Comparison of ENCODE assay signal across 20 cellular contexts in genomic region chr11:21048626-21049025, GRCh38.
DNase-seq lines count a peak whose midpoint lies in the region; ATAC-seq, FAIRE-seq and TF ChIP-seq lines count a peak whose summit lies in the region.
"Had no signal": no experiment of that assay in that cellular context is flagged by ENCODE, and none has a peak within 500 bp of the region (broad histone marks: within the 10 kb centered on the region; RNA-seq: fewer than 3 reads in every experiment).

No MANE protein-coding gene starts in this region.

- H2BK120ac ChIP-seq in H1 (replicated peaks; ENCODE audit: low read depth, low read length) (no peak overlapping the region), trophoblast cell (ENCODE audit: insufficient read depth, low read length, poor library complexity) (no peak overlapping the region)

- no peak overlapping the region for H4K5ac ChIP-seq in H1 (ENCODE audit: insufficient read length, low read depth, low read length)

- H3K4me1 ChIP-seq in GM23338 (ENCODE audit: insufficient read depth) (no peaks in the 10 kb centered on the region), H1 (replicated peaks in 1 of 4; ENCODE audit: control insufficient read depth in 3 of 4, insufficient read depth in 4 of 4, low read length in 3 of 4) (0 out of 7 replicates have a peak, but pooled peaks cover 0 to 4% (median 2%) of the 10 kb centered on the region in 4 experiments), trophoblast cell (ENCODE audit: control insufficient read depth in 1 of 2, insufficient read depth in 2 of 2, low read length in 2 of 2) (no peaks in the 10 kb centered on the region)
- H3K4me1 ChIP-seq: BLaER1 had no signal

- H2BK5ac ChIP-seq in H1 (ENCODE audit: low read depth, low read length) (no peak overlapping the region), trophoblast cell (ENCODE audit: low read depth, low read length, poor library complexity) (no peak overlapping the region)

- H3K79me2 ChIP-seq in GM23338 (replicated peaks; ENCODE audit: insufficient read depth), result no peaks in the 10 kb centered on the region
- no peaks in the 10 kb centered on the region for H3K79me2 ChIP-seq in H1 (ENCODE audit: control insufficient read depth in 1 of 2, insufficient read depth in 2 of 2, low read length in 2 of 2)
- no peaks in the 10 kb centered on the region for H3K79me2 ChIP-seq in trophoblast cell (ENCODE audit: control insufficient read depth, insufficient read depth, low read length, poor library complexity)

- no peak overlapping the region for H2BK15ac ChIP-seq in H1 (ENCODE audit: low read length)

- no peak for DNase-seq in GM23338 (ENCODE audit: low spot score)
- DNase-seq in WTC11 (ENCODE audit: low spot score), result no peak
- DNase-seq in H1 (ENCODE audit: low read depth in 1 of 2, low spot score in 2 of 2), result no peak
- no peak for DNase-seq in trophoblast cell
- no peak for DNase-seq in cardiac septum (ENCODE audit: low spot score)
- DNase-seq: Caco-2; CD4-positive, CD25-positive, alpha-beta regulatory T cell; CD8-positive, alpha-beta T cell; DMS153; EL; GF-D8; HFFc6 had no signal

- 0 out of 2 replicates have a peak, but pooled peaks cover 6% of the 10 kb centered on the region for H3K9me2 ChIP-seq in GM23338 (ENCODE audit: insufficient read depth)

- H3K9me3 Mint-ChIP-seq in GM23338 (no peaks in the 10 kb centered on the region), WTC11 (0 out of 2 replicates have a peak, but pooled peaks cover 5% of the 10 kb centered on the region)
- H3K9me3 Mint-ChIP-seq: CD8-positive, alpha-beta T cell had no signal

- H3K23ac ChIP-seq in H1 (ENCODE audit: insufficient read length) (no peak overlapping the region), trophoblast cell (ENCODE audit: low read length) (peak overlapping the region; percentile 86)

- POLR2A ChIA-PET in WTC11 (lab: Charles Lee), result no interaction called here
- POLR2A ChIA-PET in H1 (lab: Charles Lee; ENCODE audit: partially characterized antibody), result no interaction called here

- H3K27ac ChIP-seq in GM23338 (ENCODE audit: low read depth), result no peak overlapping the region
- H3K27ac ChIP-seq in H1 (ENCODE audit: low read depth, low read length), result no peak overlapping the region
- H3K27ac ChIP-seq in trophoblast cell (ENCODE audit: low read depth, low read length), result no peak overlapping the region
- H3K27ac ChIP-seq: BLaER1, C4-2B had no signal

- H2AFZ ChIP-seq in GM23338, result peak overlapping the region; percentile 66; the same call in 1 of the 2 replicates
- H2AFZ ChIP-seq in H1 (ENCODE audit: low read length), result peak overlapping the region; percentile 82; the same call in 1 of the 2 replicates
- H2AFZ ChIP-seq in trophoblast cell (ENCODE audit: insufficient read depth, low read length, poor library complexity), result no peak overlapping the region

- H3K4me2 ChIP-seq in GM23338, result no peak overlapping the region
- no peak overlapping the region for H3K4me2 ChIP-seq in H1 (ENCODE audit: insufficient read depth in 1 of 2, low read depth in 2 of 2, low read length in 2 of 2)
- no peak overlapping the region for H3K4me2 ChIP-seq in trophoblast cell (ENCODE audit: low read length)
- H3K4me2 ChIP-seq: BLaER1 had no signal

- intact Hi-C loops in cardiac septum (cut with DNase I), result no loop called here

- H2BK20ac ChIP-seq in H1 (ENCODE audit: low read length), result no peak overlapping the region

- H2AK5ac ChIP-seq in H1 (ENCODE audit: low read depth, low read length), result no peak overlapping the region
- no peak overlapping the region for H2AK5ac ChIP-seq in trophoblast cell (ENCODE audit: low read length)

- no peak for TF ChIP-seq POLR2A in H1 (IDR thresholded peaks at IDR 0.05; ENCODE audit: control extremely low read depth in 1 of 2, low read depth in 2 of 2, low read length in 2 of 2)

- H3K9ac ChIP-seq in H1 (replicated peaks in 1 of 4; ENCODE audit: extremely low read depth in 1 of 4, low read depth in 3 of 4, low read length in 3 of 4), result peak overlapping the region in 1 of 4 experiments; percentile 22; a peak in 1 of 7 replicates
- H3K9ac ChIP-seq in trophoblast cell (ENCODE audit: low read length), result peak overlapping the region; percentile 69
- H3K9ac ChIP-seq: BLaER1 had no signal

- no peak for TF ChIP-seq CTCF in GM23338 (conservative IDR thresholded peaks at IDR 0.05; ENCODE audit: low read depth in 2 of 2)
- no peak for TF ChIP-seq CTCF in WTC11 (IDR thresholded peaks at IDR 0.05)
- TF ChIP-seq CTCF in H1 (IDR thresholded peaks at IDR 0.05; ENCODE audit: control extremely low read depth in 1 of 3, insufficient read depth in 1 of 3, low read depth in 1 of 3, low read length in 3 of 3), result no peak

- H3K4me3 Mint-ChIP-seq in GM23338, result no peak overlapping the region
- no peak overlapping the region for H3K4me3 Mint-ChIP-seq in WTC11
- H3K4me3 Mint-ChIP-seq: B cell; CD4-positive, CD25-positive, alpha-beta regulatory T cell; CD8-positive, alpha-beta T cell; HFFc6 had no signal

- no peaks in the 10 kb centered on the region for H3K79me1 ChIP-seq in H1 (ENCODE audit: low read depth, low read length)
- H3K79me1 ChIP-seq in trophoblast cell (ENCODE audit: low read length), result no peaks in the 10 kb centered on the region

- no peak for FAIRE-seq in H1 (lab: Jason Lieb, UNC)
- FAIRE-seq: GM12891, GM18507 had no signal

- H4K8ac ChIP-seq in H1 (ENCODE audit: extremely low read depth, insufficient read depth, low read length) (no peak overlapping the region), trophoblast cell (ENCODE audit: low read depth, low read length) (no peak overlapping the region)

- H3K36me3 ChIP-seq in GM23338 (ENCODE audit: insufficient read depth), result no peaks in the 10 kb centered on the region
- no peaks in the 10 kb centered on the region for H3K36me3 ChIP-seq in H1 (ENCODE audit: control insufficient read depth in 2 of 4, insufficient read depth in 4 of 4, low read length in 3 of 4)
- no peaks in the 10 kb centered on the region for H3K36me3 ChIP-seq in trophoblast cell (ENCODE audit: control insufficient read depth in 1 of 2, insufficient read depth in 2 of 2, low read length in 2 of 2)
- H3K36me3 ChIP-seq: BLaER1, HAP-1 had no signal

- H3K4me1 Mint-ChIP-seq in GM23338 (peaks cover 8% of the 10 kb centered on the region; the same call in 2 of the 3 replicates), WTC11 (peaks cover 9% of the 10 kb centered on the region)
- H3K4me1 Mint-ChIP-seq: B cell; CD4-positive, CD25-positive, alpha-beta regulatory T cell had no signal

- no peaks in the 10 kb centered on the region for H4K20me1 ChIP-seq in GM23338 (replicated peaks; ENCODE audit: insufficient read depth)
- H4K20me1 ChIP-seq in H1 (replicated peaks in 1 of 2; ENCODE audit: control insufficient read depth in 1 of 2, insufficient read depth in 2 of 2, low read length in 2 of 2), result no peaks in the 10 kb centered on the region
- H4K20me1 ChIP-seq: BLaER1 had no signal

- no peak overlapping the region for H3K56ac ChIP-seq in H1 (replicated peaks; ENCODE audit: insufficient read length, low read depth, low read length)

- WGBS in H1 (ENCODE audit: extremely low coverage in 1 of 2, insufficient coverage in 1 of 2, insufficient read length in 1 of 2, insufficient replicate concordance in 2 of 2, low coverage in 1 of 2, low lambda C conversion rate in 2 of 2, missing lambda C conversion rate in 1 of 2), 2 experiments, result 86% methylated on average over 5 of the region's 5 CpGs; no CpG with 5 or more reads in 1 of the 2 experiments
- no CpG with 5 or more reads among the region's 5 CpGs for WGBS in trophoblast cell (ENCODE audit: extremely low coverage, insufficient coverage, insufficient read length)

- ATAC-seq in GM23338 (no peak), WTC11 (no peak; the same call in 1 of the 2 replicates), GM19463 (IDR thresholded peaks at IDR 0.05; ENCODE audit: unreplicated experiment) (no peak), HG03521 (IDR thresholded peaks at IDR 0.05; ENCODE audit: unreplicated experiment) (no peak)
- ATAC-seq: CD8-positive, alpha-beta T cell had no signal

- H3K27me3 Mint-ChIP-seq in GM23338 (ENCODE audit: insufficient read depth, low read depth, poor library complexity) (no peaks in the 10 kb centered on the region), WTC11 (ENCODE audit: low read depth) (no peaks in the 10 kb centered on the region)
- H3K27me3 Mint-ChIP-seq: B cell; CD4-positive, CD25-positive, alpha-beta regulatory T cell had no signal

- H4K12ac ChIP-seq in trophoblast cell (ENCODE audit: low read depth, low read length), result no peak overlapping the region

- H2BK12ac ChIP-seq in H1 (ENCODE audit: low read depth, low read length) (no peak overlapping the region), trophoblast cell (ENCODE audit: low read length) (no peak overlapping the region)

- CTCF ChIA-PET in WTC11 (lab: Charles Lee), result no interaction called here
- CTCF ChIA-PET in H1 (lab: Charles Lee; ENCODE audit: partially characterized antibody), result interaction anchor here (0.6 kb wide), 1 partner anchor 305 kb away, joined by 6 read pairs; no protein-coding TSS in a partner anchor

- H4K91ac ChIP-seq in H1 (replicated peaks; ENCODE audit: insufficient read length, low read length) (no peak overlapping the region), trophoblast cell (ENCODE audit: low read depth, low read length) (no peak overlapping the region)

- H3K18ac ChIP-seq in H1 (ENCODE audit: extremely low read depth, low read length) (no peak overlapping the region), trophoblast cell (ENCODE audit: low read length) (no peak overlapping the region)

- no peak for TF ChIP-seq RAD21 in H1 (IDR thresholded peaks at IDR 0.05 in 1 of 2, conservative IDR thresholded peaks at IDR 0.05 in 1 of 2; ENCODE audit: low read depth in 2 of 2, low read length in 2 of 2)

- peak overlapping the region; percentile 3; the same call in 1 of the 2 replicates for H3K27ac Mint-ChIP-seq in GM23338
- H3K27ac Mint-ChIP-seq in WTC11, result peak overlapping the region; percentile 64; the same call in 1 of the 2 replicates
- H3K27ac Mint-ChIP-seq: B cell; CD4-positive, CD25-positive, alpha-beta regulatory T cell; CD8-positive, alpha-beta T cell; HFFc6 had no signal

- H3K4ac ChIP-seq in H1 (replicated peaks; ENCODE audit: insufficient read length, low read depth, low read length), result no peak overlapping the region
- H3K4ac ChIP-seq in trophoblast cell (ENCODE audit: low read depth, low read length), result no peak overlapping the region

- no peak for TF ChIP-seq EP300 in H1 (IDR thresholded peaks at IDR 0.05; ENCODE audit: borderline replicate concordance in 1 of 2, low read depth in 2 of 2, low read length in 2 of 2)

- H3K4me3 ChIP-seq in GM23338 (no peak overlapping the region), H1 (ENCODE audit: extremely low read depth in 1 of 4, insufficient read depth in 2 of 4, low read depth in 3 of 4, low read length in 4 of 4) (no peak overlapping the region), trophoblast cell (ENCODE audit: low read depth, low read length) (no peak overlapping the region)
- H3K4me3 ChIP-seq: BLaER1, HAP-1 had no signal

- H3F3A ChIP-seq in GM23338 (replicated peaks; ENCODE audit: low read depth), result no peaks in the 10 kb centered on the region

- H3K14ac ChIP-seq in H1 (ENCODE audit: insufficient read length) (no peak overlapping the region), trophoblast cell (ENCODE audit: low read length) (no peak overlapping the region)

- H3K27me3 ChIP-seq in GM23338 (ENCODE audit: insufficient read depth) (no peaks in the 10 kb centered on the region), H1 (replicated peaks in 1 of 4; ENCODE audit: control insufficient read depth in 3 of 4, extremely low read depth in 1 of 4, insufficient read depth in 3 of 4, low read length in 3 of 4) (no peaks in the 10 kb centered on the region), trophoblast cell (ENCODE audit: insufficient read depth, low read length) (no peaks in the 10 kb centered on the region)
- H3K27me3 ChIP-seq: BLaER1 had no signal

- H3K36me3 Mint-ChIP-seq in GM23338 (ENCODE audit: low read depth) (no peaks in the 10 kb centered on the region), WTC11 (no peaks in the 10 kb centered on the region)
- H3K36me3 Mint-ChIP-seq: CD4-positive, CD25-positive, alpha-beta regulatory T cell; CD8-positive, alpha-beta T cell had no signal

- H3K9me3 ChIP-seq in H1 (ENCODE audit: insufficient read depth in 2 of 2, low read depth in 1 of 2, low read length in 1 of 2) (no peaks in the 10 kb centered on the region), trophoblast cell (ENCODE audit: insufficient read depth, low read depth, low read length) (no peaks in the 10 kb centered on the region)
- H3K9me3 ChIP-seq: BLaER1, Caco-2, HAP-1 had no signal

- no peaks in the 10 kb centered on the region for H3K23me2 ChIP-seq in H1 (ENCODE audit: low read depth, low read length)
